In the genomic region with DNA sequence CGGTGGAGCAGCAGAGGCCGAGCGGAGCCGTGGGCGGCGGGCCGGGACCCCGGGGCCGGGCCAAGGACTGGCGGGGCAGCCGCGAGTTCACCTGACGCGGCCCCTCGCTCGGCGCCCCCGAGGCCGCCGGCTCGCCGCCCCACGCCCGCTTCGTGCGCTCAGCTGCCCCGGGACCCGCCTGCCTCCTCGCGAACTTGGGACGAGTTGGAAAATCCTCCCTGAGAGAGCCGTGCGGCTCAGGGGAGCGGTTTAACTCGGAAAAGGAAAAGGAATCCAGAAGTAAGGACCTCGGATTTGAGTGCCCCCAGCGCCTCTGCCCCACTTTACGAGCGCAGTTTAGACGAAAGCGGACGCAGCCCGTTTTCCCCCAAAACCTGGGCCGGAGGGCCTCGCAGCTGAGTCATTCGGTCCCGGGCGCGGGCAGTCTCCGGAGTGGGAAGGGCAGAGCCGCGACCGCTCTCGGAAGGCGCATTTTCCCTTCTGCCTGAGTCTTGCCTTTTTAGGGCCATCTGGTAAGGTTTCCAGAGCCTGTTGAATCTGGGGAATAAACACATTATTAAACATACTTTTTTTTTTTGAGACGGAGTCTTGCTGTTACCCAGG, we compare ENCODE assay signal across 1 cellular context.
A peak's percentile ranks its signal among the peaks of the same experiment; 100 is the strongest.
TF ChIP-seq lines count a peak whose summit lies in the region.

No MANE protein-coding gene starts in this region.

TF ChIP-seq in K562, 482 proteins besides CTCF, POLR2A, EP300 and RAD21 (continued from another document):
- TF ChIP-seq, protein P1, sequence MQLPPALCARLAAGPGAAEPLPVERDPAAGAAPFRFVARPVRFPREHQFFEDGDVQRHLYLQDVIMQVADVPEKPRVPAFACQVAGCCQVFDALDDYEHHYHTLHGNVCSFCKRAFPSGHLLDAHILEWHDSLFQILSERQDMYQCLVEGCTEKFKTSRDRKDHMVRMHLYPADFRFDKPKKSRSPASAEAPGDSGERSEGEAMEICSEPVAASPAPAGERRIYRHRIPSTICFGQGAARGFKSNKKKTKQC (CRISPR knock-in tag; IDR thresholded peaks at IDR 0.05), result 0 out of 2 replicates have a peak, but pooled peaks have one; percentile 13
- TF ChIP-seq, protein P2, sequence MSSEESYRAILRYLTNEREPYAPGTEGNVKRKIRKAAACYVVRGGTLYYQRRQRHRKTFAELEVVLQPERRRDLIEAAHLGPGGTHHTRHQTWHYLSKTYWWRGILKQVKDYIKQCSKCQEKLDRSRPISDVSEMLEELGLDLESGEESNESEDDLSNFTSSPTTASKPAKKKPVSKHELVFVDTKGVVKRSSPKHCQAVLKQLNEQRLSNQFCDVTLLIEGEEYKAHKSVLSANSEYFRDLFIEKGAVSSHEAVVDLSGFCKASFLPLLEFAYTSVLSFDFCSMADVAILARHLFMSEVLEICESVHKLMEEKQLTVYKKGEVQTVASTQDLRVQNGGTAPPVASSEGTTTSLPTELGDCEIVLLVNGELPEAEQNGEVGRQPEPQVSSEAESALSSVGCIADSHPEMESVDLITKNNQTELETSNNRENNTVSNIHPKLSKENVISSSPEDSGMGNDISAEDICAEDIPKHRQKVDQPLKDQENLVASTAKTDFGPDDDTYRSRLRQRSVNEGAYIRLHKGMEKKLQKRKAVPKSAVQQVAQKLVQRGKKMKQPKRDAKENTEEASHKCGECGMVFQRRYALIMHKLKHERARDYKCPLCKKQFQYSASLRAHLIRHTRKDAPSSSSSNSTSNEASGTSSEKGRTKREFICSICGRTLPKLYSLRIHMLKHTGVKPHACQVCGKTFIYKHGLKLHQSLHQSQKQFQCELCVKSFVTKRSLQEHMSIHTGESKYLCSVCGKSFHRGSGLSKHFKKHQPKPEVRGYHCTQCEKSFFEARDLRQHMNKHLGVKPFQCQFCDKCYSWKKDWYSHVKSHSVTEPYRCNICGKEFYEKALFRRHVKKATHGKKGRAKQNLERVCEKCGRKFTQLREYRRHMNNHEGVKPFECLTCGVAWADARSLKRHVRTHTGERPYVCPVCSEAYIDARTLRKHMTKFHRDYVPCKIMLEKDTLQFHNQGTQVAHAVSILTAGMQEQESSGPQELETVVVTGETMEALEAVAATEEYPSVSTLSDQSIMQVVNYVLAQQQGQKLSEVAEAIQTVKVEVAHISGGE (CRISPR knock-in tag; IDR thresholded peaks at IDR 0.05), result no peak
- TF ChIP-seq EHMT2 (IDR thresholded peaks at IDR 0.05) (no peak), SOX6 (IDR thresholded peaks at IDR 0.05) (no peak), GATAD2B (IDR thresholded peaks at IDR 0.05; ENCODE audit: borderline replicate concordance) (peak; percentile 49; the same call in 1 of the 2 replicates), ZNF134 (CRISPR knock-in tag; conservative IDR thresholded peaks at IDR 0.05) (no peak), POLR2G (IDR thresholded peaks at IDR 0.05; ENCODE audit: low read depth, low read length) (peak; percentile 77), BMI1 (IDR thresholded peaks at IDR 0.05; ENCODE audit: low read length) (no peak), KDM5B (IDR thresholded peaks at IDR 0.05; ENCODE audit: insufficient replicate concordance, low read depth, low read length) (no peak), PHF8 (IDR thresholded peaks at IDR 0.05; ENCODE audit: borderline replicate concordance, low read length) (peak; percentile 66; the same call in 1 of the 2 replicates), KAT7 (CRISPR knock-in tag; IDR thresholded peaks at IDR 0.05; ENCODE audit: borderline replicate concordance) (0 out of 2 replicates have a peak, but pooled peaks have one; percentile 44), MEF2D (tag; conservative IDR thresholded peaks at IDR 0.05; ENCODE audit: low read depth) (no peak), HDAC6 (IDR thresholded peaks at IDR 0.05; ENCODE audit: low read depth, low read length) (no peak), ZC3H4 (CRISPR knock-in tag; IDR thresholded peaks at IDR 0.05; ENCODE audit: borderline replicate concordance) (peak; percentile 61; the same call in 1 of the 2 replicates), SIN3A (IDR thresholded peaks at IDR 0.05; ENCODE audit: borderline replicate concordance in 2 of 2, control insufficient read depth in 1 of 2, low read depth in 2 of 2, low read length in 2 of 2) (peak in 1 of 2 experiments; percentile 75; a peak in 1 of 4 replicates), ZNF589 (CRISPR knock-in tag; IDR thresholded peaks at IDR 0.05; ENCODE audit: low read depth) (0 out of 2 replicates have a peak, but pooled peaks have one; percentile 30), STAG1 (CRISPR knock-in tag; IDR thresholded peaks at IDR 0.05; ENCODE audit: borderline replicate concordance) (peak; percentile 36), SIN3B (IDR thresholded peaks at IDR 0.05; ENCODE audit: low read depth) (0 out of 2 replicates have a peak, but pooled peaks have one; percentile 20), RBFOX2 (IDR thresholded peaks at IDR 0.05; ENCODE audit: low read depth, low read length) (peak; percentile 84), FOSL1 (tag; conservative IDR thresholded peaks at IDR 0.05) (peak; percentile 60; the same call in 1 of the 2 replicates), ZNF780A (CRISPR knock-in tag; IDR thresholded peaks at IDR 0.05) (no peak), ZNF431 (CRISPR knock-in tag; IDR thresholded peaks at IDR 0.05) (0 out of 2 replicates have a peak, but pooled peaks have one; percentile 12)
